Comparison of ENCODE assay signal across 9 cellular contexts in the genomic region with DNA sequence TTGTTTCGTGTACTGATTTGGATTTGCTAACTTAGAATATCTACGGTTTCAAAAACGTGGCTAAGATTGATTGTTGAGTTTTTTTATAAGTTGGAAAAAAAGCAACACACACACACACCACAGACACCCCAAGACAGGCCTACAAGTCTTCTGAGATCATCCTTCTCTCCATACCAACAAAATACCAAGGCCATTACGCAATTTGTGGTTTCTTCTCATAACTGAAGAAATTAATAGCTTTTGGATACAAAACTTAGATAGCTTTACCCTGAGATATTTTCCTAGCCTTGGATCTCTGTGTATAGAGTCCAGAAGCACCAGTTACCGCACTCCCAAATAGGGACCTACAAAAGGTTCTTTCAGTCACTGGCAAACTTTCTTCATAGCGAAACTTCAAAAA.
DNase-seq lines count a peak whose midpoint lies in the region; ATAC-seq and TF ChIP-seq lines count a peak whose summit lies in the region.
"Had no signal": no experiment of that assay in that cellular context is flagged by ENCODE, and none has a peak within 500 bp of the region (broad histone marks: within the 10 kb centered on the region; RNA-seq: fewer than 3 reads in every experiment).

No MANE protein-coding gene starts in this region.

- peaks cover 0 to 20% (median 0%) of the 10 kb centered on the region in 11 experiments; a peak in 7 of 22 replicates for H3K9me3 ChIP-seq in BLaER1 treated with 17β-estradiol and CSF1 and Interleukin-3, amounts not matched to agents 10 nM and 100 nM (replicated peaks in 1 of 11)
- H3K9me3 ChIP-seq in CD4-positive, alpha-beta T cell (ENCODE audit: control insufficient read depth, low read length) = no peaks in the 10 kb centered on the region

- H3K4me3 Mint-ChIP-seq in effector memory CD8-positive, alpha-beta T cell = no peak overlapping the region
- no peak overlapping the region for H3K4me3 Mint-ChIP-seq in osteocyte (ENCODE audit: unreplicated experiment)
- H3K4me3 Mint-ChIP-seq in CD4-positive, alpha-beta T cell = no peak overlapping the region

- H3K27me3 ChIP-seq in BLaER1 treated with 17β-estradiol and CSF1 and Interleukin-3, amounts not matched to agents 10 nM and 100 nM = no peaks in the 10 kb centered on the region
- H3K27me3 ChIP-seq in CD4-positive, alpha-beta T cell (ENCODE audit: control insufficient read depth, insufficient read depth, low read length) = no peaks in the 10 kb centered on the region

- H3K27ac ChIP-seq in BLaER1 treated with 17β-estradiol and CSF1 and Interleukin-3, amounts not matched to agents 10 nM and 100 nM = peak overlapping the region in 10 of 11 experiments; percentile 44 to 87 (median 84); a peak in 18 of 22 replicates
- no peak overlapping the region for H3K27ac ChIP-seq in CD4-positive, alpha-beta T cell (ENCODE audit: low read depth, low read length)

- peaks cover 19% of the 10 kb centered on the region for H3K36me3 Mint-ChIP-seq in effector memory CD8-positive, alpha-beta T cell (ENCODE audit: insufficient read depth)
- H3K36me3 Mint-ChIP-seq in osteocyte (ENCODE audit: unreplicated experiment) = no peaks in the 10 kb centered on the region
- no peaks in the 10 kb centered on the region for H3K36me3 Mint-ChIP-seq in CD4-positive, alpha-beta T cell (ENCODE audit: low read depth)

- peak overlapping the region in 9 of 11 experiments; percentile 6 to 76 (median 37); a peak in 10 of 22 replicates for H3K9ac ChIP-seq in BLaER1 treated with 17β-estradiol and CSF1 and Interleukin-3, amounts not matched to agents 10 nM and 100 nM

- H3K4me1 Mint-ChIP-seq in effector memory CD8-positive, alpha-beta T cell (ENCODE audit: low read depth in 2 of 2) = peaks cover 53 to 78% of the 10 kb centered on the region in 2 donors
- peaks cover 53% of the 10 kb centered on the region for H3K4me1 Mint-ChIP-seq in osteocyte (ENCODE audit: unreplicated experiment)
- H3K4me1 Mint-ChIP-seq in CD4-positive, alpha-beta T cell (ENCODE audit: low read depth) = peaks cover 72% of the 10 kb centered on the region

- peak; percentile 34 for ATAC-seq in effector memory CD8-positive, alpha-beta T cell (replicated peaks)
- ATAC-seq in CD4-positive, alpha-beta T cell (ENCODE audit: poor library complexity) = no peak
- no peak for ATAC-seq in GM18502 (IDR thresholded peaks at IDR 0.05; ENCODE audit: poor library complexity, unreplicated experiment)

- no peaks in the 10 kb centered on the region for H3K9me3 Mint-ChIP-seq in effector memory CD8-positive, alpha-beta T cell
- no peaks in the 10 kb centered on the region for H3K9me3 Mint-ChIP-seq in osteocyte (ENCODE audit: unreplicated experiment)
- H3K9me3 Mint-ChIP-seq in CD4-positive, alpha-beta T cell = no peaks in the 10 kb centered on the region

- H3K4me1 ChIP-seq in BLaER1 treated with 17β-estradiol and CSF1 and Interleukin-3, amounts not matched to agents 10 nM and 100 nM = peaks cover 36 to 100% (median 93%) of the 10 kb centered on the region in 10 experiments

- POLR2A ChIA-PET in CD4-positive, alpha-beta T cell (lab: Charles Lee) = interaction anchor here (0.6 to 0.7 kb wide), 2 partner anchors 19 to 40 kb away, joined by 3 read pairs; no protein-coding TSS in a partner anchor

- intact Hi-C loops in CD4-positive, alpha-beta T cell (cut with DNase I, micrococcal nuclease) = no loop called here

- H4K20me1 ChIP-seq in BLaER1 treated with 17β-estradiol and CSF1 and Interleukin-3, amounts not matched to agents 10 nM and 100 nM = peaks cover 0 to 23% (median 0%) of the 10 kb centered on the region in 11 experiments; a peak in 2 of 22 replicates

- peak overlapping the region in 10 of 11 experiments; percentile 19 to 98 (median 78); a peak in 19 of 22 replicates for H3K4me2 ChIP-seq in BLaER1 treated with 17β-estradiol and CSF1 and Interleukin-3, amounts not matched to agents 10 nM and 100 nM

- H3K4me3 ChIP-seq in BLaER1 treated with 17β-estradiol and CSF1 and Interleukin-3, amounts not matched to agents 10 nM and 100 nM = peak overlapping the region in 2 of 10 experiments; percentile 5 to 10; a peak in 2 of 20 replicates

- H3K27me3 Mint-ChIP-seq in effector memory CD8-positive, alpha-beta T cell = no peaks in the 10 kb centered on the region
- H3K27me3 Mint-ChIP-seq in osteocyte (ENCODE audit: unreplicated experiment) = no peaks in the 10 kb centered on the region
- no peaks in the 10 kb centered on the region for H3K27me3 Mint-ChIP-seq in CD4-positive, alpha-beta T cell

- CTCF ChIA-PET in CD4-positive, alpha-beta T cell (lab: Charles Lee) = interaction anchor here (0.7 to 1.4 kb wide), 4 partner anchors 10 to 51 kb away, joined by 3 to 4 read pairs (median 3); no protein-coding TSS in a partner anchor

- TF ChIP-seq CTCF in osteocyte (IDR thresholded peaks at IDR 0.05) = no peak
- no peak for TF ChIP-seq CTCF in CD4-positive, alpha-beta T cell (IDR thresholded peaks at IDR 0.05)

- H3K36me3 ChIP-seq in BLaER1 treated with 17β-estradiol and CSF1 and Interleukin-3, amounts not matched to agents 10 nM and 100 nM = peaks cover 0 to 14% (median 0%) of the 10 kb centered on the region in 11 experiments; a peak in 5 of 22 replicates

- no peak overlapping the region for H3K27ac Mint-ChIP-seq in effector memory CD8-positive, alpha-beta T cell
- peak overlapping the region; percentile 34 for H3K27ac Mint-ChIP-seq in osteocyte (ENCODE audit: unreplicated experiment)
- no peak overlapping the region for H3K27ac Mint-ChIP-seq in CD4-positive, alpha-beta T cell

- DNase-seq in NOMO-1 treated with DMSO at 0.1 percent for 48 hours (lab: John Stamatoyannopoulos, UW; ENCODE audit: unreplicated experiment) (peak; percentile 75), osteocyte (ENCODE audit: extremely low spot score, unreplicated experiment) (no peak), anterior cingulate cortex (lab: John Stamatoyannopoulos, UW) (no peak), pons (ENCODE audit: low spot score) (no peak)
- DNase-seq in effector memory CD8-positive, alpha-beta T cell = no peak
- DNase-seq in CD4-positive, alpha-beta T cell = no peak
- DNase-seq: activated effector memory CD4-positive, alpha-beta T cell treated with Interleukin-2 at 50 U/mL for 16 hours had no signal
